28 cellular contexts compared by ENCODE assay signal in genomic region chr1:48439380-48439779, GRCh38.
"Had no signal": no experiment of that assay in that cellular context is flagged by ENCODE, and none has a peak within 500 bp of the region (broad histone marks: within the 10 kb centered on the region; RNA-seq: fewer than 3 reads in every experiment).

No MANE protein-coding gene starts in this region.

- H3K9me3 Mint-ChIP-seq: type B pancreatic cell had no signal

- H3K27ac ChIP-seq: stomach, suprapubic skin, testis, thoracic aorta, thyroid gland, tibial artery, tibial nerve, transverse colon, upper lobe of left lung, uterus, vagina had no signal

- H3K27me3 Mint-ChIP-seq: stimulated activated memory B cell treated with anti-CD40 and anti-IgM and Interleukin-4, amounts not matched to agents 10 μg/mL and 1 μg/mL and 100 μg/mL, for 72 hours; stimulated activated naive B cell treated with anti-CD40 and anti-IgM and Interleukin-4, amounts not matched to agents 10 μg/mL and 1 μg/mL and 100 μg/mL, for 72 hours; stimulated activated naive CD8-positive, alpha-beta T cell treated with anti-CD3 and anti-CD28 coated beads, Interleukin-15, amount 100 ng/mL, for 72 hours; stimulated activated naive CD8-positive, alpha-beta T cell treated with anti-CD3 and anti-CD28 coated beads, Interleukin-15, Interleukin-2, amounts not matched to agents 100 ng/mL and 50 ng/mL, for 24 hours; type B pancreatic cell had no signal

- H3K4me3 ChIP-seq: stomach, suprapubic skin, testis, thoracic aorta, thyroid gland, tibial artery, tibial nerve, transverse colon, upper lobe of left lung, uterus, vagina had no signal

- ATAC-seq: stimulated activated effector memory CD8-positive, alpha-beta T cell treated with anti-CD3 and anti-CD28 coated beads, Interleukin-12 subunit alpha, Interleukin-12 subunit beta, amount 100 ng/mL, for 72 hours; stimulated activated memory B cell treated with anti-CD40 and anti-IgM and Interleukin-4, amounts not matched to agents 10 μg/mL and 1 μg/mL and 100 μg/mL, for 72 hours; stimulated activated naive B cell treated with anti-CD40 and anti-IgM and Interleukin-4, amounts not matched to agents 10 μg/mL and 1 μg/mL and 100 μg/mL, for 72 hours; stimulated activated naive CD8-positive, alpha-beta T cell treated with anti-CD3 and anti-CD28 coated beads, Interleukin-15, amount 100 ng/mL, for 72 hours; stimulated activated naive CD8-positive, alpha-beta T cell treated with anti-CD3 and anti-CD28 coated beads, Interleukin-15, Interleukin-2, amounts not matched to agents 100 U/mL and 50 U/mL, for 24 hours had no signal

- H3K36me3 ChIP-seq: thoracic aorta, thyroid gland, transverse colon, uterus, vagina had no signal

- DNase-seq: stimulated activated CD4-positive, alpha-beta T cell treated with anti-CD3 and anti-CD28 coated beads, Interleukin-2, amount 100 ng/mL, for 48 hours; stimulated activated CD4-positive, alpha-beta T cell treated with anti-CD3 and anti-CD28 coated beads, Interleukin-4, amount 100 ng/mL, for 1 hour; stimulated activated CD4-positive, alpha-beta T cell treated with anti-CD3 and anti-CD28 coated beads, Interleukin-4, amount 100 ng/mL, for 24 hours; stimulated activated CD4-positive, alpha-beta T cell treated with anti-CD3 and anti-CD28 coated beads, Interleukin-4, amount 100 ng/mL, for 4 hours; stimulated activated CD8-positive, alpha-beta memory T cell treated with anti-CD3 and anti-CD28 coated beads, Interleukin-4, amount 100 ng/mL, for 48 hours; stimulated activated naive B cell treated with anti-CD40 and anti-IgM and Interleukin-4, amounts not matched to agents 10 μg/mL and 1 μg/mL and 100 μg/mL, for 72 hours; stimulated activated naive CD4-positive, alpha-beta T cell; stimulated activated naive CD4-positive, alpha-beta T cell treated with Interleukin-2 at 50 U/mL for 16 hours; stimulated activated naive CD8-positive, alpha-beta T cell treated with anti-CD3 and anti-CD28 coated beads, Interleukin-15, amount 100 ng/mL, for 72 hours; stimulated activated naive CD8-positive, alpha-beta T cell treated with anti-CD3 and anti-CD28 coated beads, Interleukin-15, Interleukin-2, amounts not matched to agents 100 U/mL and 50 U/mL, for 24 hours; stomach; substantia nigra; testis; thyroid gland; tibial artery; transverse colon; trophoblast cell; upper lobe of left lung; uterus had no signal

- H3K4me1 Mint-ChIP-seq: stimulated activated effector memory CD8-positive, alpha-beta T cell treated with anti-CD3 and anti-CD28 coated beads, Interleukin-12 subunit alpha, Interleukin-12 subunit beta, amount 100 ng/mL, for 72 hours; stimulated activated memory B cell treated with anti-CD40 and anti-IgM and Interleukin-4, amounts not matched to agents 10 μg/mL and 1 μg/mL and 100 μg/mL, for 72 hours; stimulated activated naive B cell treated with anti-CD40 and anti-IgM and Interleukin-4, amounts not matched to agents 10 μg/mL and 1 μg/mL and 100 μg/mL, for 72 hours; stimulated activated naive CD8-positive, alpha-beta T cell treated with anti-CD3 and anti-CD28 coated beads, Interleukin-15, amount 100 ng/mL, for 72 hours had no signal

- H3K27me3 ChIP-seq: stomach, suprapubic skin, testis, thyroid gland, tibial artery, tibial nerve, transverse colon, upper lobe of left lung, uterus, vagina had no signal

- H3K9me3 ChIP-seq: testis, thoracic aorta, thyroid gland, tibial artery, uterus had no signal

- H3K4me1 ChIP-seq: testis, thyroid gland, tibial nerve, uterus, vagina had no signal

- H3K36me3 Mint-ChIP-seq: stimulated activated effector memory CD8-positive, alpha-beta T cell treated with anti-CD3 and anti-CD28 coated beads, Interleukin-12 subunit alpha, Interleukin-12 subunit beta, amount 100 ng/mL, for 72 hours had no signal

- H3K4me3 Mint-ChIP-seq: stimulated activated effector memory CD8-positive, alpha-beta T cell treated with anti-CD3 and anti-CD28 coated beads, Interleukin-12 subunit alpha, Interleukin-12 subunit beta, amount 100 ng/mL, for 72 hours; stimulated activated memory B cell treated with anti-CD40 and anti-IgM and Interleukin-4, amounts not matched to agents 10 μg/mL and 1 μg/mL and 100 μg/mL, for 72 hours; stimulated activated naive B cell treated with anti-CD40 and anti-IgM and Interleukin-4, amounts not matched to agents 10 μg/mL and 1 μg/mL and 100 μg/mL, for 72 hours; stimulated activated naive CD8-positive, alpha-beta T cell treated with anti-CD3 and anti-CD28 coated beads, Interleukin-15, amount 100 ng/mL, for 72 hours; stimulated activated naive CD8-positive, alpha-beta T cell treated with anti-CD3 and anti-CD28 coated beads, Interleukin-15, Interleukin-2, amounts not matched to agents 100 ng/mL and 50 ng/mL, for 24 hours; type B pancreatic cell had no signal

- FAIRE-seq: urothelium cell line had no signal

- H3K27ac Mint-ChIP-seq: stimulated activated effector memory CD8-positive, alpha-beta T cell treated with anti-CD3 and anti-CD28 coated beads, Interleukin-12 subunit alpha, Interleukin-12 subunit beta, amount 100 ng/mL, for 72 hours; stimulated activated memory B cell treated with anti-CD40 and anti-IgM and Interleukin-4, amounts not matched to agents 10 μg/mL and 1 μg/mL and 100 μg/mL, for 72 hours; stimulated activated naive B cell treated with anti-CD40 and anti-IgM and Interleukin-4, amounts not matched to agents 10 μg/mL and 1 μg/mL and 100 μg/mL, for 72 hours; stimulated activated naive CD8-positive, alpha-beta T cell treated with anti-CD3 and anti-CD28 coated beads, Interleukin-15, Interleukin-2, amounts not matched to agents 100 ng/mL and 50 ng/mL, for 24 hours; type B pancreatic cell had no signal
